ENCODE assay signal across 8 cellular contexts in the genomic region with DNA sequence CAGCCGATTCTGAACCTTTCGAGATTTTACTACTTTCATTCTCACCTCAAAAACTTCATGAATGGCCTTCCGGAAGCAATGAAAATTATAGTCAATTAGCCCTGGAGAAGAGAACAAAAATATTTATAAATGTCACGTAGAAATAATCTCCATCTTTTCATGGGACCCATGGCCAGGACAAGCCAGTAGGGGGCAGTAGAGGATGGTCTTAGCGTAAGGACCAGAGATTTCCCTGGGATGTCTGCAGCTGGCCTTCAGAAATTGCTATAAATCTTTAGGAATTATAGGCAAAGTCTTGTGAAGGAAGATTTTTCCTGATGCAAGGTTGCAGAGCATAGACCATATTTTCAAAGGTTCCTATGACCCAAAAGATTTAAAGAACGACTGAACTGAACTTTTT. TPM values are rescaled to one million over a fixed set of nuclear protein-coding genes. Genes with fewer than 3 reads are reported as not detected.
DNase-seq lines count a peak whose midpoint lies in the region; ATAC-seq and TF ChIP-seq lines count a peak whose summit lies in the region.

No MANE protein-coding gene starts in this region.

- no peaks in the 10 kb centered on the region for H3K9me2 ChIP-seq in GM23248 (ENCODE audit: insufficient read depth)
- no peaks in the 10 kb centered on the region for H3K9me2 ChIP-seq in OCI-LY7 (ENCODE audit: insufficient read depth, low read length)

- H3K27ac ChIP-seq in GM23248 (no peak overlapping the region), OCI-LY7 (ENCODE audit: low read depth, low read length, poor library complexity, severe bottlenecking) (peak overlapping the region; percentile 32), trophoblast cell (ENCODE audit: low read depth, low read length) (no peak overlapping the region)

- H3K36me3 ChIP-seq in GM23248 (ENCODE audit: low read depth) (no peaks in the 10 kb centered on the region), OCI-LY7 (ENCODE audit: insufficient read depth, low read length) (peaks cover 4% of the 10 kb centered on the region; the same call in 1 of the 2 replicates), trophoblast cell (ENCODE audit: control insufficient read depth in 1 of 2, insufficient read depth in 2 of 2, low read length in 2 of 2) (no peaks in the 10 kb centered on the region)

- ATAC-seq in HG03097 (IDR thresholded peaks at IDR 0.05; ENCODE audit: low FRiP score, unreplicated experiment) (no peak), GM21447 (IDR thresholded peaks at IDR 0.05; ENCODE audit: unreplicated experiment) (no peak)

- no peak overlapping the region for H4K91ac ChIP-seq in trophoblast cell (ENCODE audit: low read depth, low read length)

- peak; percentile 99 for TF ChIP-seq CTCF in OCI-LY7 (conservative IDR thresholded peaks at IDR 0.05; ENCODE audit: low read length)

- H3K9ac ChIP-seq in GM23248 (no peak overlapping the region), trophoblast cell (ENCODE audit: low read length) (no peak overlapping the region)

- DNase-seq in AG20443 (ENCODE audit: low spot score) (peak; percentile 59), GM23248 (peak; percentile 71), OCI-LY7 (ENCODE audit: low spot score) (peak; percentile 77), germinal center (ENCODE audit: low spot score) (peak; percentile 48), trophoblast cell (peak; percentile 26 to 85)
- peak; percentile 16 for DNase-seq in activated effector memory CD4-positive, alpha-beta T cell treated with Interleukin-2 at 50 U/mL for 16 hours

- no peaks in the 10 kb centered on the region for H4K20me1 ChIP-seq in GM23248 (ENCODE audit: insufficient read depth)
- H4K20me1 ChIP-seq in OCI-LY7 (ENCODE audit: insufficient read depth, low read length) = no peaks in the 10 kb centered on the region

- H2AFZ ChIP-seq in GM23248 (no peak overlapping the region), OCI-LY7 (ENCODE audit: low read length) (peak overlapping the region; percentile 57; the same call in 1 of the 2 replicates), trophoblast cell (ENCODE audit: insufficient read depth, low read length, poor library complexity) (no peak overlapping the region)

- no TSS peak for BruUV-seq in OCI-LY7 (replicated peaks; lab: Mats Ljungman, UMichigan)

- no peaks in the 10 kb centered on the region for H3K79me1 ChIP-seq in trophoblast cell (ENCODE audit: low read length)

- intact Hi-C loops in OCI-LY7 (cut with micrococcal nuclease; ENCODE audit: unreplicated experiment) = loop anchor here (1.0 to 5.0 kb wide), 5 partner anchors 56 to 385 kb away; no protein-coding TSS in a partner anchor

- POLR2A ChIA-PET in OCI-LY7 (lab: Charles Lee) = interaction anchor here (0.5 to 11.1 kb wide), 3 partner anchors 9 to 76 kb away, joined by 5 to 242 read pairs (median 5); a partner anchor contains a TSS

- H3K27me3 ChIP-seq in GM23248 (replicated peaks; ENCODE audit: insufficient read depth) (no peaks in the 10 kb centered on the region), trophoblast cell (ENCODE audit: insufficient read depth, low read length) (no peaks in the 10 kb centered on the region)

- H4K8ac ChIP-seq in trophoblast cell (ENCODE audit: low read depth, low read length) = no peak overlapping the region

- no peak overlapping the region for H4K12ac ChIP-seq in trophoblast cell (ENCODE audit: low read depth, low read length)

- H3K4me1 ChIP-seq in GM23248 (ENCODE audit: insufficient read depth) = no peaks in the 10 kb centered on the region
- peaks cover 85% of the 10 kb centered on the region for H3K4me1 ChIP-seq in OCI-LY7 (ENCODE audit: insufficient read depth, low read length, poor library complexity, severe bottlenecking)
- no peaks in the 10 kb centered on the region for H3K4me1 ChIP-seq in trophoblast cell (ENCODE audit: control insufficient read depth in 1 of 2, insufficient read depth in 2 of 2, low read length in 2 of 2)

- in situ Hi-C loops in GM23248 (cut with MboI) = loop anchor here (25.0 kb wide), 1 partner anchor 381 kb away; no protein-coding TSS in a partner anchor

- WGBS in GM23248 (ENCODE audit: low coverage in 1 of 2, low lambda C conversion rate in 2 of 2, missing lambda C conversion rate in 2 of 2), 2 experiments = 47 to 48% methylated on average over 6 of the region's 6 CpGs
- no CpG with 5 or more reads among the region's 6 CpGs for WGBS in trophoblast cell (ENCODE audit: extremely low coverage, insufficient coverage, insufficient read length)

- H2AK5ac ChIP-seq in trophoblast cell (ENCODE audit: low read length) = no peak overlapping the region

- H3F3A ChIP-seq in GM23248 (ENCODE audit: insufficient read depth) = no peaks in the 10 kb centered on the region

- H3K4ac ChIP-seq in trophoblast cell (ENCODE audit: low read depth, low read length) = no peak overlapping the region

- H2BK120ac ChIP-seq in trophoblast cell (ENCODE audit: insufficient read depth, low read length, poor library complexity) = no peak overlapping the region

- no peak overlapping the region for H2BK5ac ChIP-seq in trophoblast cell (ENCODE audit: low read depth, low read length, poor library complexity)

- H3K79me2 ChIP-seq in GM23248 (ENCODE audit: insufficient read depth) = no peaks in the 10 kb centered on the region
- H3K79me2 ChIP-seq in OCI-LY7 (ENCODE audit: insufficient read depth, low read depth, low read length) = no peaks in the 10 kb centered on the region
- H3K79me2 ChIP-seq in trophoblast cell (ENCODE audit: control insufficient read depth, insufficient read depth, low read length, poor library complexity) = no peaks in the 10 kb centered on the region

- H2BK12ac ChIP-seq in trophoblast cell (ENCODE audit: low read length) = no peak overlapping the region

- no peak overlapping the region for H3K4me2 ChIP-seq in GM23248 (ENCODE audit: unreplicated experiment)
- peak overlapping the region; percentile 62 for H3K4me2 ChIP-seq in OCI-LY7 (ENCODE audit: low read length)
- no peak overlapping the region for H3K4me2 ChIP-seq in trophoblast cell (ENCODE audit: low read length)

- H3K23ac ChIP-seq in trophoblast cell (ENCODE audit: low read length) = no peak overlapping the region

- H3K4me3 ChIP-seq in GM23248 (no peak overlapping the region), OCI-LY7 (ENCODE audit: low read depth, low read length, poor library complexity, severe bottlenecking) (peak overlapping the region; percentile 8), trophoblast cell (ENCODE audit: low read depth, low read length) (no peak overlapping the region)

- CTCF ChIA-PET in OCI-LY7 (lab: Charles Lee; ENCODE audit: unreplicated experiment) = no interaction called here

- no peak overlapping the region for H3K14ac ChIP-seq in trophoblast cell (ENCODE audit: low read length)

- H3K18ac ChIP-seq in trophoblast cell (ENCODE audit: low read length) = no peak overlapping the region

- H3K9me3 ChIP-seq in GM23248 (ENCODE audit: low read depth) (no peaks in the 10 kb centered on the region), OCI-LY7 (ENCODE audit: low read length) (no peaks in the 10 kb centered on the region; the same call in 1 of the 2 replicates), trophoblast cell (ENCODE audit: insufficient read depth, low read depth, low read length) (peaks cover 1% of the 10 kb centered on the region)

RNA-seq across cellular contexts. Expression of a gene that starts 15.6 kb away (rescaled TPM):
- total RNA-seq in GM23248 (2014; rRNA removed; shearing (Covaris generic)) = 42.9 and 43.4 TPM in 2 replicates
- polyA plus RNA-seq in GM23248 (2016; fragmentation: Nextera tagmentation; extraction: Ambion mirVana) = 44.5 and 44.6 TPM in 2 replicates
- 117 and 123 TPM in 2 replicates for total RNA-seq in OCI-LY7 (2014; rRNA removed; shearing (Covaris generic))
- total RNA-seq in OCI-LY7 (2022) = 243 and 265 TPM in 2 replicates
- 177 and 178 TPM in 2 replicates for polyA plus RNA-seq in trophoblast cell (2013)

RNA-seq across cellular contexts. Expression of a gene that starts 44.0 kb away (rescaled TPM):
- not detected in 2 replicates for total RNA-seq in GM23248 (2014; rRNA removed; shearing (Covaris generic))
- polyA plus RNA-seq in GM23248 (2016; fragmentation: Nextera tagmentation; extraction: Ambion mirVana) = not detected in 2 replicates
- total RNA-seq in OCI-LY7 (2014; rRNA removed; shearing (Covaris generic)) = 6.2 and 6.5 TPM in 2 replicates
- 12.9 and 17.6 TPM in 2 replicates for total RNA-seq in OCI-LY7 (2022)
- 0.85 and 1.0 TPM in 2 replicates for polyA plus RNA-seq in trophoblast cell (2013)

RNA-seq across cellular contexts. Expression of a gene that starts 53.0 kb away (rescaled TPM):
- total RNA-seq in GM23248 (2014; rRNA removed; shearing (Covaris generic)) = not detected in 2 replicates
- not detected in 2 replicates for polyA plus RNA-seq in GM23248 (2016; fragmentation: Nextera tagmentation; extraction: Ambion mirVana)
- total RNA-seq in OCI-LY7 (2014; rRNA removed; shearing (Covaris generic)) = 5.2 and 7.8 TPM in 2 replicates
- 6.7 and 7.0 TPM in 2 replicates for total RNA-seq in OCI-LY7 (2022)
- 1.9 and 2.1 TPM in 2 replicates for polyA plus RNA-seq in trophoblast cell (2013)

Comparison
In these comparisons a context has a peak if more than half of its experiments do, and no peak if none do; other contexts are left out.
1. DNase-seq: peak in every context shown above with its lines; median percentile 77 in OCI-LY7; 71 in GM23248; 59 in AG20443; 56 in trophoblast cell; 48 in germinal center; 16 in activated effector memory CD4-positive, alpha-beta T cell treated with Interleukin-2 at 50 U/mL for 16 hours.